Comparison of ENCODE assay signal across 12 cellular contexts in the genomic region with DNA sequence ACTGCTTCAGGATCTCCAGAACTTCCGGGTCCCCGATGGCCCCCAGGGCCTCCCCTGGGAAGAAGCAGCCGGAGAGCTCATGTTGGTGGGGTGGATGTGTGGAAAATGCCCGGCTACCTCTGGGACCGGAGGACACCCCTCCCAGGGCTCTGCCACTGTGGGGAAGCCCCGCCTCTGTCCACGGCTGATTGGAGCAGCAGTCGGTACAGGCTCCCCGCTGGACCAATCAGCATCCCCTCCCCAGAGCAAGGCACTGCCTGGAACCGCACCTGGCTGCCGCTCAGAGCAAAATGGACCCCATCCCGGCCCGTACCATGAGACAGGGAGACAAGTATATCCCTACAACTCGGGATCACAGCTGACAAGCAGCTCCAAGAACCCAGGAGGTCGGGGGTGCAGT. TPM values are rescaled to one million over a fixed set of nuclear protein-coding genes. Genes with fewer than 3 reads are reported as not detected.
A peak's percentile ranks its signal among the peaks of the same experiment; 100 is the strongest.
DNase-seq lines count a peak whose midpoint lies in the region; ATAC-seq and TF ChIP-seq lines count a peak whose summit lies in the region.
"Had no signal": no experiment of that assay in that cellular context is flagged by ENCODE, and none has a peak within 500 bp of the region (broad histone marks: within the 10 kb centered on the region; RNA-seq: fewer than 3 reads in every experiment).

No MANE protein-coding gene starts in this region.

- H3K4me2 ChIP-seq in OCI-LY7 (ENCODE audit: low read length): no peak overlapping the region; the same call in 1 of the 2 replicates

- no peak for ATAC-seq in GM21825 (IDR thresholded peaks at IDR 0.05; ENCODE audit: unreplicated experiment)
- ATAC-seq: stimulated activated memory B cell treated with anti-CD40 and anti-IgM and Interleukin-4, amounts not matched to agents 10 μg/mL and 1 μg/mL and 100 μg/mL, for 72 hours had no signal

- no peak overlapping the region for H2AFZ ChIP-seq in OCI-LY7 (ENCODE audit: low read length)

- 61 to 72% (median 71%) methylated on average over 13 to 15 of the region's 15 CpGs for WGBS in ovary, 3 donors

- BruUV-seq in OCI-LY7 (replicated peaks; lab: Mats Ljungman, UMichigan): no TSS peak

- H3K9me2 ChIP-seq in OCI-LY7 (ENCODE audit: insufficient read depth, low read length): no peaks in the 10 kb centered on the region

- POLR2A ChIA-PET in OCI-LY7 (lab: Charles Lee): no interaction called here

- H3K36me3 ChIP-seq in OCI-LY7 (ENCODE audit: insufficient read depth, low read length) (peaks cover 52% of the 10 kb centered on the region), ascending aorta (peaks cover 59 to 65% of the 10 kb centered on the region in 2 donors), ovary (no peaks in the 10 kb centered on the region)

- no peaks in the 10 kb centered on the region for H4K20me1 ChIP-seq in OCI-LY7 (ENCODE audit: insufficient read depth, low read length)

- H3K27me3 ChIP-seq in ascending aorta: no peaks in the 10 kb centered on the region
- H3K27me3 ChIP-seq in ovary: no peaks in the 10 kb centered on the region
- H3K27me3 ChIP-seq: pancreas had no signal

- TF ChIP-seq EP300 in ovary (IDR thresholded peaks at IDR 0.05): no peak

- no peak overlapping the region for H3K27ac ChIP-seq in OCI-LY7 (ENCODE audit: low read depth, low read length, poor library complexity, severe bottlenecking)
- peak overlapping the region; percentile 94 for H3K27ac ChIP-seq in caudate nucleus (ENCODE audit: low read depth, low read length)
- H3K27ac ChIP-seq in ascending aorta: no peak overlapping the region
- no peak overlapping the region for H3K27ac ChIP-seq in ovary
- H3K27ac ChIP-seq: pancreas had no signal

- H3K9me3 ChIP-seq in OCI-LY7 (ENCODE audit: low read length): no peaks in the 10 kb centered on the region
- no peaks in the 10 kb centered on the region for H3K9me3 ChIP-seq in ascending aorta
- H3K9me3 ChIP-seq in ovary: no peaks in the 10 kb centered on the region
- H3K9me3 ChIP-seq: pancreas had no signal

- no peak overlapping the region for H3K4me3 ChIP-seq in OCI-LY7 (ENCODE audit: low read depth, low read length, poor library complexity, severe bottlenecking)
- no peak overlapping the region for H3K4me3 ChIP-seq in ascending aorta
- no peak overlapping the region for H3K4me3 ChIP-seq in ovary
- H3K4me3 ChIP-seq: pancreas had no signal

- intact Hi-C loops in OCI-LY7 (cut with micrococcal nuclease; ENCODE audit: unreplicated experiment): no loop called here
- intact Hi-C loops in posterior cingulate gyrus (cut with DNase I): no loop called here
- intact Hi-C loops in ascending aorta (cut with DNase I): no loop called here
- intact Hi-C loops in ovary (cut with DNase I): no loop called here

- CTCF ChIA-PET in OCI-LY7 (lab: Charles Lee; ENCODE audit: unreplicated experiment): interaction anchor here (0.5 kb wide), 1 partner anchor 432 kb away, joined by 4 read pairs; no protein-coding TSS in a partner anchor

- peaks cover 6% of the 10 kb centered on the region for H3K79me2 ChIP-seq in OCI-LY7 (ENCODE audit: insufficient read depth, low read depth, low read length)

- TF ChIP-seq CTCF in OCI-LY7 (conservative IDR thresholded peaks at IDR 0.05; ENCODE audit: low read length) (no peak), ascending aorta (IDR thresholded peaks at IDR 0.05) (no peak), ovary (IDR thresholded peaks at IDR 0.05) (no peak)

- H3K4me1 ChIP-seq in OCI-LY7 (ENCODE audit: insufficient read depth, low read length, poor library complexity, severe bottlenecking) (peaks cover 4% of the 10 kb centered on the region), ascending aorta (peaks cover 0 to under 1% of the 10 kb centered on the region in 2 donors), ovary (ENCODE audit: insufficient read depth) (no peaks in the 10 kb centered on the region)

- TF ChIP-seq POLR2A in ovary (IDR thresholded peaks at IDR 0.05): no peak

- DNase-seq in GM03348 (ENCODE audit: low spot score): peak; percentile 65
- peak; percentile 25 for DNase-seq in OCI-LY7 (ENCODE audit: low spot score)
- DNase-seq in caudate nucleus (lab: John Stamatoyannopoulos, UW): peak in 59 of 61 donors; percentile 55 to 97 (median 90)
- DNase-seq in posterior cingulate gyrus: peak; percentile 83 to 99 (median 94)
- DNase-seq in ascending aorta (ENCODE audit: low spot score in 2 of 2): no peak
- no peak for DNase-seq in ovary
- DNase-seq in effector CD8-positive, alpha-beta T cell (lab: John Stamatoyannopoulos, UW): no peak
- DNase-seq: HCEC 1CT, pancreas had no signal

RNA-seq across cellular contexts. Expression of gene DOHH, which starts 6.4 kb away (rescaled TPM):
- total RNA-seq in OCI-LY7 (2014; rRNA removed; shearing (Covaris generic)): 12.3 and 13.1 TPM in 2 replicates
- total RNA-seq in OCI-LY7 (2022) (9.8 and 11.3 TPM in 2 replicates), ascending aorta (40.9 TPM), ovary (10 to 100 TPM in 3 of 7 donors, 1 to 10 TPM in 4; 7.1 to 14.5 (median 8.0) TPM)
- polyA plus RNA-seq in ovary: 1 to 10 TPM in 1 of 2 donors, not detected in 1; 9.1 TPM

RNA-seq across cellular contexts. Expression of gene SMIM44, which starts 10.8 kb away (rescaled TPM):
- total RNA-seq in OCI-LY7 (2014; rRNA removed; shearing (Covaris generic)): not detected in 2 replicates
- total RNA-seq in OCI-LY7 (2022) (not detected in 2 replicates), ascending aorta (not detected), ovary (under 1 TPM in 1 of 7 donors, not detected in 6; 0.92 TPM)
- not detected for polyA plus RNA-seq in ovary
- total RNA-seq: pancreas, SK-MEL-5 had no signal

RNA-seq across cellular contexts. Expression of gene FZR1, which starts 12.1 kb away (rescaled TPM):
- total RNA-seq in OCI-LY7 (2014; rRNA removed; shearing (Covaris generic)): 39.8 and 61.2 TPM in 2 replicates
- total RNA-seq in OCI-LY7 (2022) (65.3 and 67.9 TPM in 2 replicates), ascending aorta (56.8 TPM), ovary (10 to 100 TPM; 20.6 to 54.9 (median 49.3) TPM)
- polyA plus RNA-seq in ovary: 10 to 100 TPM in 1 of 2 donors, 1 to 10 TPM in 1; 3.9 to 33.5 TPM

RNA-seq across cellular contexts. Expression of gene SMIM24, which starts 13.7 kb away (rescaled TPM):
- total RNA-seq in OCI-LY7 (2014; rRNA removed; shearing (Covaris generic)): 9.9 and 14.4 TPM in 2 replicates
- total RNA-seq in OCI-LY7 (2022) (6.8 and 11.3 TPM in 2 replicates), ascending aorta (not detected), ovary (1 to 10 TPM in 2 of 7 donors, under 1 TPM in 2, not detected in 3; 0.30 to 2.6 (median 1.5) TPM)
- polyA plus RNA-seq in ovary: 1 to 10 TPM in 1 of 2 donors, under 1 TPM in 1; 0.10 to 1.2 TPM
- total RNA-seq: SK-MEL-5 had no signal

RNA-seq across cellular contexts. Expression of gene TEKTIP1, which starts 44.9 kb away (rescaled TPM):
- total RNA-seq in OCI-LY7 (2014; rRNA removed; shearing (Covaris generic)): 0.44 and 1.1 TPM in 2 replicates
- total RNA-seq in OCI-LY7 (2022) (7.0 and 9.7 TPM in 2 replicates), ascending aorta (not detected), ovary (1 to 10 TPM in 6 of 7 donors, not detected in 1; 1.2 to 5.6 (median 3.8) TPM)
- polyA plus RNA-seq in ovary: under 1 TPM in 1 of 2 donors, not detected in 1; 0.54 TPM
- total RNA-seq: SK-MEL-5 had no signal

Comparison
In these comparisons a context has a peak if more than half of its experiments do, and no peak if none do; other contexts are left out.
1. DNase-seq: peak in GM03348 (single experiment), OCI-LY7 (single experiment), caudate nucleus (59 of 61) and posterior cingulate gyrus (10 of 10); none in ascending aorta (0 of 2), ovary (0 of 5) and effector CD8-positive, alpha-beta T cell (single experiment).